Comparison of ENCODE assay signal across 1 cellular context in genomic region chr7:7681936-7682329, GRCh38.
TF ChIP-seq lines count a peak whose summit lies in the region.

No MANE protein-coding gene starts in this region.

TF ChIP-seq in GM12878, 131 proteins besides CTCF, POLR2A, EP300 and RAD21:
- TF ChIP-seq ZBTB40 (IDR thresholded peaks at IDR 0.05; ENCODE audit: borderline replicate concordance) (no peak), BCLAF1 (IDR thresholded peaks at IDR 0.05) (no peak), DPF2 (IDR thresholded peaks at IDR 0.05) (no peak), ASH2L (IDR thresholded peaks at IDR 0.05; ENCODE audit: borderline replicate concordance, low read depth) (no peak), ZBED1 (IDR thresholded peaks at IDR 0.05; ENCODE audit: borderline replicate concordance) (no peak), KLF5 (IDR thresholded peaks at IDR 0.05; ENCODE audit: partially characterized antibody) (no peak), CREM (IDR thresholded peaks at IDR 0.05; ENCODE audit: low read depth) (no peak), MEF2B (IDR thresholded peaks at IDR 0.05; ENCODE audit: partially characterized antibody, poor library complexity, severe bottlenecking) (no peak), ELK1 (IDR thresholded peaks at IDR 0.05; ENCODE audit: low read depth, low read length) (no peak), POU2F2 (IDR thresholded peaks at IDR 0.05; ENCODE audit: borderline replicate concordance, low read depth, low read length) (no peak), NFYA (IDR thresholded peaks at IDR 0.05; ENCODE audit: borderline replicate concordance, low read depth, low read length) (no peak), FOXK2 (IDR thresholded peaks at IDR 0.05) (no peak), MLLT1 (IDR thresholded peaks at IDR 0.05) (no peak), RFX5 (IDR thresholded peaks at IDR 0.05; ENCODE audit: low read depth, low read length) (no peak), CBX3 (IDR thresholded peaks at IDR 0.05; ENCODE audit: borderline replicate concordance, low read depth) (no peak), MXI1 (IDR thresholded peaks at IDR 0.05; ENCODE audit: low read depth, low read length) (no peak), NR2F1 (conservative IDR thresholded peaks at IDR 0.05) (no peak)
